ENCODE assay signal across 12 cellular contexts in genomic region chr5:142869883-142870282, GRCh38.
DNase-seq lines count a peak whose midpoint lies in the region; ATAC-seq and TF ChIP-seq lines count a peak whose summit lies in the region.
"Had no signal": no experiment of that assay in that cellular context is flagged by ENCODE, and none has a peak within 500 bp of the region (broad histone marks: within the 10 kb centered on the region; RNA-seq: fewer than 3 reads in every experiment).

No MANE protein-coding gene starts in this region.

- H3K4me3 Mint-ChIP-seq in activated T-cell treated with anti-CD3 and anti-CD28 coated beads, Interleukin-2, amount 50 U/mL, for 72 hours, result no peak overlapping the region

- intact Hi-C loops in tibial artery (cut with DNase I; ENCODE audit: low total_unique reads), result no loop called here

- no peaks in the 10 kb centered on the region for H3K36me3 Mint-ChIP-seq in activated T-cell treated with anti-CD3 and anti-CD28 coated beads, Interleukin-2, amount 50 U/mL, for 72 hours (ENCODE audit: insufficient read depth in 2 of 2)

- H3K27ac Mint-ChIP-seq in activated T-cell treated with anti-CD3 and anti-CD28 coated beads, Interleukin-2, amount 50 U/mL, for 72 hours, result no peak overlapping the region

- no peaks in the 10 kb centered on the region for H3K9me3 Mint-ChIP-seq in activated T-cell treated with anti-CD3 and anti-CD28 coated beads, Interleukin-2, amount 50 U/mL, for 72 hours

- no peaks in the 10 kb centered on the region for H3K27me3 Mint-ChIP-seq in activated T-cell treated with anti-CD3 and anti-CD28 coated beads, Interleukin-2, amount 50 U/mL, for 72 hours (ENCODE audit: low read depth)

- TF ChIP-seq CTCF in tibial artery (IDR thresholded peaks at IDR 0.05), result no peak

- H3K9me3 ChIP-seq in tibial artery, result no peaks in the 10 kb centered on the region

- DNase-seq in NCI-H2107 treated with DMSO at 0.1 percent for 48 hours (lab: John Stamatoyannopoulos, UW; ENCODE audit: unreplicated experiment) (peak; percentile 10), NCI-H2107 (lab: John Stamatoyannopoulos, UW) (no peak), NCI-H69 (lab: John Stamatoyannopoulos, UW) (peak; percentile 98), fibroblast of the conjunctiva (ENCODE audit: low read depth) (peak; percentile 45), smooth muscle cell of the brain vasculature (ENCODE audit: low read depth, low spot score) (peak; percentile 64), tibial artery (no peak)
- DNase-seq in activated naive CD4-positive, alpha-beta T cell treated with Interleukin-2 at 50 U/mL for 16 hours, result no peak
- DNase-seq in activated T-cell treated with anti-CD3 and anti-CD28 coated beads, Interleukin-2, amount 50 U/mL, for 72 hours, result no peak
- DNase-seq: activated T-cell treated with anti-CD3 and anti-CD28 coated beads, Interleukin-2, amount 50 U/mL, for 1 hour; DND-41; islet precursor cell; stimulated activated naive CD8-positive, alpha-beta T cell treated with anti-CD3 and anti-CD28 coated beads, Interleukin-15, Interleukin-2, amounts not matched to agents 100 U/mL and 50 U/mL, for 24 hours had no signal

- no peaks in the 10 kb centered on the region for H3K27me3 ChIP-seq in tibial artery

- H3K4me1 ChIP-seq in tibial artery, result peaks cover 0 to 70% (median 58%) of the 10 kb centered on the region in 4 donors

- ATAC-seq in activated T-cell treated with anti-CD3 and anti-CD28 coated beads, Interleukin-2, amount 50 U/mL, for 72 hours (replicated peaks in 1 of 2), result no peak
- ATAC-seq: stimulated activated naive CD8-positive, alpha-beta T cell treated with anti-CD3 and anti-CD28 coated beads, Interleukin-15, Interleukin-2, amounts not matched to agents 100 U/mL and 50 U/mL, for 24 hours had no signal

- peak overlapping the region in 1 of 2 donors; percentile 45 for H3K27ac ChIP-seq in tibial artery

- peaks cover 44% of the 10 kb centered on the region for H3K4me1 Mint-ChIP-seq in activated T-cell treated with anti-CD3 and anti-CD28 coated beads, Interleukin-2, amount 50 U/mL, for 72 hours (ENCODE audit: low read depth)

- no peak overlapping the region for H3K4me3 ChIP-seq in tibial artery

- no peaks in the 10 kb centered on the region for H3K36me3 ChIP-seq in tibial artery

Comparison
In these comparisons a context has a peak if more than half of its experiments do, and no peak if none do; other contexts are left out.
1. DNase-seq: peak in NCI-H2107 treated with DMSO at 0.1 percent for 48 hours (single experiment), NCI-H69 (single experiment), fibroblast of the conjunctiva (single experiment) and smooth muscle cell of the brain vasculature (single experiment); none in NCI-H2107 (single experiment), tibial artery (0 of 2), activated naive CD4-positive, alpha-beta T cell treated with Interleukin-2 at 50 U/mL for 16 hours (single experiment) and activated T-cell treated with anti-CD3 and anti-CD28 coated beads, Interleukin-2, amount 50 U/mL, for 72 hours (0 of 2).